Comparison of ENCODE assay signal across 1 cellular context in genomic region chr6:149863846-149864577, GRCh38.
A peak's percentile ranks its signal among the peaks of the same experiment; 100 is the strongest.
TF ChIP-seq lines count a peak whose summit lies in the region.

Gene LRP11, minus strand, starts transcription at chr6:149864359. Its CDS starts 339 bp downstream, at chr6:149864020.

TF ChIP-seq in H1, 55 proteins besides CTCF, POLR2A, EP300 and RAD21:
- peak; percentile 48 to 50; a peak in 1 of 4 replicates for TF ChIP-seq SIN3A (conservative IDR thresholded peaks at IDR 0.05 in 1 of 2, IDR thresholded peaks at IDR 0.05 in 1 of 2; ENCODE audit: low read depth in 1 of 2, low read length in 2 of 2)
- peak; percentile 65 for TF ChIP-seq TAF7 (optimal IDR thresholded peaks at IDR 0.05; ENCODE audit: borderline replicate concordance, low read depth, low read length)
- TF ChIP-seq SUZ12 (IDR thresholded peaks at IDR 0.05; ENCODE audit: low read length), result peak; percentile 32; the same call in 1 of the 2 replicates
- TF ChIP-seq TAF1 (IDR thresholded peaks at IDR 0.05; ENCODE audit: low read depth, low read length), result peak; percentile 82
- TF ChIP-seq HDAC2 (IDR thresholded peaks at IDR 0.05; ENCODE audit: borderline replicate concordance in 1 of 2, low read depth in 2 of 2, low read length in 2 of 2), result 0 out of 4 replicates have a peak, but pooled peaks of 1 of the 2 experiments have one; percentile 47
- TF ChIP-seq CREB1 (IDR thresholded peaks at IDR 0.05), result peak; percentile 16
- TF ChIP-seq KDM4A (IDR thresholded peaks at IDR 0.05; ENCODE audit: low read depth, low read length, severe bottlenecking), result peak; percentile 82
- TF ChIP-seq YY1 (IDR thresholded peaks at IDR 0.05; ENCODE audit: low read depth, low read length), result peak; percentile 78; the same call in 1 of the 2 replicates
- no peak for TF ChIP-seq BRCA1 (IDR thresholded peaks at IDR 0.05; ENCODE audit: low read depth, low read length)
- TF ChIP-seq POLR2AphosphoS5 (IDR thresholded peaks at IDR 0.05; ENCODE audit: low read depth, low read length), result peak; percentile 67
- peak; percentile 9 for TF ChIP-seq ASH2L (IDR thresholded peaks at IDR 0.05; ENCODE audit: low read length)
- TF ChIP-seq CEBPB (IDR thresholded peaks at IDR 0.05; ENCODE audit: low read depth, low read length), result no peak
- TF ChIP-seq EGR1 (IDR thresholded peaks at IDR 0.05; ENCODE audit: borderline replicate concordance, low read depth, low read length), result peak; percentile 6; the same call in 1 of the 2 replicates
- TF ChIP-seq KDM1A (IDR thresholded peaks at IDR 0.05; ENCODE audit: borderline replicate concordance, low read length), result no peak
- 0 out of 2 replicates have a peak, but pooled peaks have one; percentile 25 for TF ChIP-seq SP1 (IDR thresholded peaks at IDR 0.05; ENCODE audit: low read depth, low read length)
- TF ChIP-seq PHF8 (conservative IDR thresholded peaks at IDR 0.05; ENCODE audit: low read depth, low read length), result peak; percentile 77
- TF ChIP-seq TBP (IDR thresholded peaks at IDR 0.05; ENCODE audit: low read depth, low read length), result peak; percentile 69; the same call in 1 of the 2 replicates
- no peak for TF ChIP-seq CHD1 (IDR thresholded peaks at IDR 0.05; ENCODE audit: low read depth, low read length)
